Comparison of ENCODE assay signal across 1 cellular context in the genomic region with DNA sequence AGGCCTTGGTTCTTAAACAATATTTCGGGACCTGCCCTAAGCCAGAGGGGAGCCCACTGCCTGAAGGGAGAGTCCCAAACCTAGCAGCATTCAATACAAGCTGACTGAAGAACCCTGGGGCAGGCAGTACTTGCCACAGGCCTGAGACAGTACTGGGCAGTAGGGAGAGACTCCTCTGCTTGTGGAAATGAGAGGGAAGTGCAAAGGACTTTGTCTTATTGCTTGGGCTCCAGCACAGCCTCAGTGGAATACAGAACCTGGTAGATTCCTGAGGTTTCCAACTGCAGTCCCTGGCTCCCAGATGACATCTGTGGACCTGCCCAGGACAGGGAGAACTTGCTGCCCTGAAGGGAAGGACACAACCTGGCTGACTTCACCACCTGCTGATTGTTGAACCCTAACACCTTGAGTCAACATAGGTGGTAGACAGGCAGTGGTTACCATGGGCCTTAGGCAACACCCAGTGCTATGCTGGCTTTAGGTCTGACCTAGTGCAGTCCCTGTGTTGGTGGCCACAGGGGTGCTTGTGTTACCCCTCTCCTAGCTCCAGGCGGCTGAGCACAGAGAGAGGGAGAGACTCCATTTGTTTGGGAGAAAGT.
TF ChIP-seq lines count a peak whose summit lies in the region.

No MANE protein-coding gene starts in this region.

TF ChIP-seq in A549, 52 proteins besides CTCF, POLR2A, EP300 and RAD21 (continued from another document):
- no peak for TF ChIP-seq HMGXB4 (CRISPR knock-in tag; IDR thresholded peaks at IDR 0.05; ENCODE audit: borderline replicate concordance)
